ENCODE assay signal across 15 cellular contexts in the genomic region with DNA sequence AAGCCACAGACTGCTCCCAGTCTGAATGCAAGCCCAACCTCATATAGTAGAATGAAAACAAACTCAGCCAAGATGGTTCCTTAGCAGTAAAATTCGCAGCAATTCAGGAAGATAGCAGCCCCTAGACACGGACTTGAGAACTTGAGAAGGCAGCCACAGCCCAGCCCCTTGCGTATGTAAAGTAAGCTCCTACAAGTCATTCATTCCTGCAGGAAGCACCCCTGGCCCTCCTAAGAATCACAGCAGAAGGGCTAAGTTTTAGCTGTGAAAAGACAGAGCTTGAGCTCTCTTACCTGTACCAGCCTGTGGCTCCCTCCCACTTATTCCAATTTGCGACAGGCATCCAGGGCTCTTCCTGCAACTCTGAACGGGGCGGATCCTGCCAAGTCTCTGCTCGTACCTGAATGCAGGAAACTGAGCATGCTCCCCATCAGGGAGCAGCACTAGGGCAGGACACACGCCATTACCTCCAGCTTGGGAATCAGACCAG.
A peak's percentile ranks its signal among the peaks of the same experiment; 100 is the strongest.
DNase-seq lines count a peak whose midpoint lies in the region; ATAC-seq and TF ChIP-seq lines count a peak whose summit lies in the region.
"Had no signal": no experiment of that assay in that cellular context is flagged by ENCODE, and none has a peak within 500 bp of the region (broad histone marks: within the 10 kb centered on the region; RNA-seq: fewer than 3 reads in every experiment).

No MANE protein-coding gene starts in this region.

- no peaks in the 10 kb centered on the region for H3K36me3 ChIP-seq in thyroid gland

- H3K27me3 ChIP-seq in thyroid gland: no peaks in the 10 kb centered on the region

- ATAC-seq in HG03097 (IDR thresholded peaks at IDR 0.05; ENCODE audit: low FRiP score, unreplicated experiment): no peak
- no peak for ATAC-seq in HG03139 (IDR thresholded peaks at IDR 0.05; ENCODE audit: unreplicated experiment)
- ATAC-seq: natural killer cell treated with Interleukin-12 subunit alpha and Interleukin-12 subunit beta and Interleukin-15 and Interleukin-18, amount 100 ng/mL, for 72 hours had no signal

- TF ChIP-seq CTCF in choroid plexus epithelial cell (conservative IDR thresholded peaks at IDR 0.05; ENCODE audit: low read depth, low read length): no peak
- TF ChIP-seq CTCF in thyroid gland (IDR thresholded peaks at IDR 0.05): no peak

- H3K4me1 ChIP-seq in thyroid gland: peaks cover 16 to 18% of the 10 kb centered on the region in 2 donors

- no peak for TF ChIP-seq POLR2A in thyroid gland (IDR thresholded peaks at IDR 0.05)

- H3K4me3 ChIP-seq in choroid plexus epithelial cell (ENCODE audit: low read depth, low read length) (no peak overlapping the region), thyroid gland (replicated peaks in 1 of 3) (peak overlapping the region in 1 of 3 donors; percentile 5)

- intact Hi-C loops in thyroid gland (cut with DNase I): no loop called here

- DNase-seq in NCI-H146 (lab: John Stamatoyannopoulos, UW) (peak; percentile 15), NCI-H146 treated with DMSO at 0.1 percent for 48 hours (lab: John Stamatoyannopoulos, UW; ENCODE audit: unreplicated experiment) (no peak), choroid plexus epithelial cell (ENCODE audit: low read depth) (peak; percentile 49), left kidney (ENCODE audit: low read depth, low spot score) (peak; percentile 86), thyroid gland (peak; percentile 80 to 82), NCI-H2081 (lab: John Stamatoyannopoulos, UW) (no peak)
- DNase-seq: 8988T; activated CD8-positive, alpha-beta memory T cell treated with anti-CD3 and anti-CD28 coated beads for 24 hours; activated naive CD8-positive, alpha-beta T cell treated with anti-CD3 and anti-CD28 coated beads for 36 hours; NCI-H1092; stimulated activated CD4-positive, alpha-beta T cell treated with anti-CD3 and anti-CD28 coated beads, Interleukin-12 subunit alpha, Interleukin-12 subunit beta, amount 100 ng/mL, for 4 hours had no signal

- peak overlapping the region in 2 of 3 donors; percentile 50 to 54 for H3K27ac ChIP-seq in thyroid gland
- H3K27ac ChIP-seq: HL-60 had no signal

- H3K9me3 ChIP-seq in thyroid gland: no peaks in the 10 kb centered on the region

- 27 to 36% methylated on average over 5 to 8 of the region's 8 CpGs for WGBS in thyroid gland, 2 donors

Comparison
In these comparisons a context has a peak if more than half of its experiments do, and no peak if none do; other contexts are left out.
1. DNase-seq: peak in NCI-H146 (single experiment), choroid plexus epithelial cell (single experiment), left kidney (single experiment) and thyroid gland (2 of 2); none in NCI-H146 treated with DMSO at 0.1 percent for 48 hours (single experiment) and NCI-H2081 (0 of 2).